Comparison of ENCODE assay signal across 20 cellular contexts in the genomic region with DNA sequence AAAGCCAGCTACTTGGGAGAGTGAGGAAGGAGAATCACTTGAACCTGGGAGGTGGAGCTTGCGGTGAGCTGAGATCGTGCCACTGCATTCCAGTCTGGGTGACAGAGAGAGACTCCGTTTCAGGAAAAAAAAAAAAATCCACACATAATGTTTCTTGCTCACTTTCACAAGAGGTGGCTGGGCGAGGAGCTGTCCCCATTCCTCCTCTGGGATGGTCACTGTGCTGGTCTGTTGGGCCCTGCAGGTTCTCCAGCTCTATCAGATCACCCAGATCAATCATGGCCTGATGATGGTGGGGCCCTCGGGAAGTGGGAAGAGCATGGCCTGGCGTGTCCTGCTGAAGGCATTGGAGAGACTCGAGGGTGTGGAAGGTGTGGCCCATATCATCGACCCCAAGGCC. TPM values are rescaled to one million over a fixed set of nuclear protein-coding genes. Genes with fewer than 3 reads are reported as not detected.
DNase-seq lines count a peak whose midpoint lies in the region; ATAC-seq and TF ChIP-seq lines count a peak whose summit lies in the region.
"Had no signal": no experiment of that assay in that cellular context is flagged by ENCODE, and none has a peak within 500 bp of the region (broad histone marks: within the 10 kb centered on the region; RNA-seq: fewer than 3 reads in every experiment).

No MANE protein-coding gene starts in this region.

- no peak overlapping the region for H3K4me3 ChIP-seq in PC-9
- H3K4me3 ChIP-seq in endodermal cell (ENCODE audit: low read length) = no peak overlapping the region
- no peak overlapping the region for H3K4me3 ChIP-seq in trophoblast cell (ENCODE audit: low read depth, low read length)
- H3K4me3 ChIP-seq in upper lobe of right lung = no peak overlapping the region
- H3K4me3 ChIP-seq: BLaER1, GM23248 had no signal

- no peaks in the 10 kb centered on the region for H3K79me1 ChIP-seq in trophoblast cell (ENCODE audit: low read length)

- TSS peak; percentile 3 for BruUV-seq in PC-9 (replicated peaks; lab: Mats Ljungman, UMichigan)

- no peak overlapping the region for H4K12ac ChIP-seq in trophoblast cell (ENCODE audit: low read depth, low read length)

- H3K27ac ChIP-seq in PC-9 (no peak overlapping the region), endodermal cell (ENCODE audit: low read depth, low read length) (no peak overlapping the region), trophoblast cell (ENCODE audit: low read depth, low read length) (no peak overlapping the region), upper lobe of right lung (no peak overlapping the region)
- H3K27ac ChIP-seq: 22Rv1, BLaER1, C4-2B, GM23248 had no signal

- H3K4me1 Mint-ChIP-seq in endodermal cell = peaks cover 7% of the 10 kb centered on the region
- H3K4me1 Mint-ChIP-seq: B cell; CD4-positive, CD25-positive, alpha-beta regulatory T cell; CD8-positive, alpha-beta memory T cell had no signal

- peak; percentile 31 for ATAC-seq in upper lobe of right lung
- ATAC-seq in HG03175 (IDR thresholded peaks at IDR 0.05; ENCODE audit: unreplicated experiment) = no peak
- ATAC-seq in HG03520 (IDR thresholded peaks at IDR 0.05; ENCODE audit: unreplicated experiment) = no peak

- H2BK120ac ChIP-seq in trophoblast cell (ENCODE audit: insufficient read depth, low read length, poor library complexity) = no peak overlapping the region

- intact Hi-C loops in PC-9 (cut with micrococcal nuclease; ENCODE audit: unreplicated experiment) = no loop called here
- intact Hi-C loops in upper lobe of right lung (cut with DNase I) = no loop called here

- peaks cover 97% of the 10 kb centered on the region for H3K36me3 ChIP-seq in PC-9 (ENCODE audit: low read depth)
- peaks cover 98% of the 10 kb centered on the region for H3K36me3 ChIP-seq in endodermal cell (ENCODE audit: control insufficient read depth, insufficient read depth, low read length)
- peaks cover 74 to 89% of the 10 kb centered on the region in 2 experiments for H3K36me3 ChIP-seq in trophoblast cell (ENCODE audit: control insufficient read depth in 1 of 2, insufficient read depth in 2 of 2, low read length in 2 of 2)
- H3K36me3 ChIP-seq in upper lobe of right lung = peaks cover 100% of the 10 kb centered on the region

- H2AK5ac ChIP-seq in trophoblast cell (ENCODE audit: low read length) = no peak overlapping the region

- H3K27me3 ChIP-seq in PC-9 (ENCODE audit: insufficient read depth, low read depth) (no peaks in the 10 kb centered on the region), endodermal cell (ENCODE audit: control insufficient read depth, insufficient read depth, low read length, poor library complexity, severe bottlenecking) (no peaks in the 10 kb centered on the region), trophoblast cell (ENCODE audit: insufficient read depth, low read length) (no peaks in the 10 kb centered on the region), upper lobe of right lung (no peaks in the 10 kb centered on the region)
- H3K27me3 ChIP-seq: BLaER1 had no signal

- H3K4me1 ChIP-seq in PC-9 (replicated peaks; ENCODE audit: insufficient read depth) = no peaks in the 10 kb centered on the region
- no peaks in the 10 kb centered on the region for H3K4me1 ChIP-seq in endodermal cell (ENCODE audit: control insufficient read depth, insufficient read depth, low read length)
- H3K4me1 ChIP-seq in trophoblast cell (ENCODE audit: control insufficient read depth in 1 of 2, insufficient read depth in 2 of 2, low read length in 2 of 2) = no peaks in the 10 kb centered on the region
- no peaks in the 10 kb centered on the region for H3K4me1 ChIP-seq in upper lobe of right lung
- H3K4me1 ChIP-seq: BLaER1 had no signal

- WGBS in endodermal cell (ENCODE audit: insufficient coverage in 1 of 2, insufficient read length in 1 of 2), 2 experiments = 82 to 89% methylated on average over 4 to 8 of the region's 8 CpGs
- no CpG with 5 or more reads among the region's 8 CpGs for WGBS in trophoblast cell (ENCODE audit: extremely low coverage, insufficient coverage, insufficient read length)

- H3K9me2 ChIP-seq in PC-9 (ENCODE audit: insufficient read depth) = no peaks in the 10 kb centered on the region

- no peaks in the 10 kb centered on the region for H3K27me3 Mint-ChIP-seq in endodermal cell (ENCODE audit: insufficient read depth)
- H3K27me3 Mint-ChIP-seq: B cell; CD4-positive, CD25-positive, alpha-beta regulatory T cell; CD8-positive, alpha-beta memory T cell had no signal

- TF ChIP-seq CTCF in PC-9 (conservative IDR thresholded peaks at IDR 0.05) = no peak
- no peak for TF ChIP-seq CTCF in endodermal cell (conservative IDR thresholded peaks at IDR 0.05)
- no peak for TF ChIP-seq CTCF in upper lobe of right lung (IDR thresholded peaks at IDR 0.05)

- CTCF ChIA-PET in PC-9 (lab: Charles Lee) = no interaction called here

- no peak overlapping the region for H3K14ac ChIP-seq in trophoblast cell (ENCODE audit: low read length)

- H3K9ac ChIP-seq in endodermal cell (ENCODE audit: extremely low read depth, low read length, poor library complexity, severe bottlenecking) (no peak overlapping the region), trophoblast cell (ENCODE audit: low read length) (no peak overlapping the region)
- H3K9ac ChIP-seq: BLaER1, GM23248 had no signal

- H4K20me1 ChIP-seq in PC-9 (ENCODE audit: insufficient read depth) = peaks cover 16% of the 10 kb centered on the region; the same call in 1 of the 2 replicates

- H3K4me2 ChIP-seq in PC-9 (no peak overlapping the region), trophoblast cell (ENCODE audit: low read length) (no peak overlapping the region)
- H3K4me2 ChIP-seq: BLaER1 had no signal

- no peak overlapping the region for H2BK12ac ChIP-seq in trophoblast cell (ENCODE audit: low read length)

- H2BK5ac ChIP-seq in trophoblast cell (ENCODE audit: low read depth, low read length, poor library complexity) = no peak overlapping the region

- H2AFZ ChIP-seq in PC-9 (no peak overlapping the region), trophoblast cell (ENCODE audit: insufficient read depth, low read length, poor library complexity) (no peak overlapping the region)
- H2AFZ ChIP-seq: GM23248 had no signal

- no peak overlapping the region for H3K23ac ChIP-seq in trophoblast cell (ENCODE audit: low read length)

- no peaks in the 10 kb centered on the region for H3K9me3 ChIP-seq in PC-9 (ENCODE audit: insufficient read depth, low read depth)
- no peaks in the 10 kb centered on the region for H3K9me3 ChIP-seq in endodermal cell (ENCODE audit: control insufficient read depth, low read length)
- H3K9me3 ChIP-seq in trophoblast cell (ENCODE audit: insufficient read depth, low read depth, low read length) = peaks cover 4% of the 10 kb centered on the region
- no peaks in the 10 kb centered on the region for H3K9me3 ChIP-seq in upper lobe of right lung
- H3K9me3 ChIP-seq: BLaER1 had no signal

- no peak overlapping the region for H4K91ac ChIP-seq in trophoblast cell (ENCODE audit: low read depth, low read length)

- no peak overlapping the region for H4K8ac ChIP-seq in trophoblast cell (ENCODE audit: low read depth, low read length)

- POLR2A ChIA-PET in PC-9 (lab: Charles Lee; ENCODE audit: unreplicated experiment) = no interaction called here

- H3K9me3 Mint-ChIP-seq in endodermal cell = no peaks in the 10 kb centered on the region
- H3K9me3 Mint-ChIP-seq: CD4-positive, CD25-positive, alpha-beta regulatory T cell; CD8-positive, alpha-beta memory T cell had no signal

- H3K36me3 Mint-ChIP-seq in endodermal cell (ENCODE audit: low read depth) = peaks cover 99% of the 10 kb centered on the region

- H3K79me2 ChIP-seq in PC-9 (ENCODE audit: low read depth) (peaks cover 6% of the 10 kb centered on the region; the same call in 1 of the 2 replicates), trophoblast cell (ENCODE audit: control insufficient read depth, insufficient read depth, low read length, poor library complexity) (no peaks in the 10 kb centered on the region)

- no peak overlapping the region for H3K4ac ChIP-seq in trophoblast cell (ENCODE audit: low read depth, low read length)

- H3K18ac ChIP-seq in trophoblast cell (ENCODE audit: low read length) = no peak overlapping the region

- H3F3A ChIP-seq in PC-9 (ENCODE audit: insufficient read depth, low read depth) = peaks cover 50% of the 10 kb centered on the region

- peak overlapping the region; percentile 58 for H3K27ac Mint-ChIP-seq in endodermal cell
- H3K27ac Mint-ChIP-seq: B cell; CD4-positive, CD25-positive, alpha-beta regulatory T cell had no signal

- H3K4me3 Mint-ChIP-seq in endodermal cell = no peak overlapping the region
- H3K4me3 Mint-ChIP-seq: B cell; CD4-positive, CD25-positive, alpha-beta regulatory T cell; CD8-positive, alpha-beta memory T cell had no signal

- DNase-seq in PC-9 = no peak
- DNase-seq in endodermal cell = no peak
- peak; percentile 52 to 64 for DNase-seq in trophoblast cell
- no peak for DNase-seq in upper lobe of right lung
- DNase-seq in amniotic stem cell (lab: John Stamatoyannopoulos, UW) = no peak
- DNase-seq: CD4-positive, CD25-positive, alpha-beta regulatory T cell; CD8-positive, alpha-beta memory T cell; DMS 273 treated with DMSO at 0.1 percent for 48 hours; DMS53; DMS79 treated with DMSO at 0.1 percent for 48 hours; GF-D8; GM23248; H7; HCEC 1CT had no signal

RNA-seq across cellular contexts. Expression of gene DYNC1H1, which starts 47.3 kb away (rescaled TPM):
- total RNA-seq in PC-9 (2021) = 1,203 and 1,268 TPM in 2 replicates
- total RNA-seq in endodermal cell = 100 to 1,000 TPM; 438 to 443 TPM
- polyA plus RNA-seq in endodermal cell (2013, experiment 1 of 2) = 270 TPM
- polyA plus RNA-seq in endodermal cell (2013, experiment 2 of 2) = 306 TPM
- polyA plus RNA-seq in trophoblast cell (2013) = 105 and 109 TPM in 2 replicates
- 432 TPM for total RNA-seq in upper lobe of right lung

Comparison
In these comparisons a context has a peak if more than half of its experiments do, and no peak if none do; other contexts are left out.
1. DNase-seq: peak in trophoblast cell (2 of 2); none in PC-9 (0 of 2), endodermal cell (single experiment), upper lobe of right lung (single experiment) and amniotic stem cell (single experiment).